In the genomic region with DNA sequence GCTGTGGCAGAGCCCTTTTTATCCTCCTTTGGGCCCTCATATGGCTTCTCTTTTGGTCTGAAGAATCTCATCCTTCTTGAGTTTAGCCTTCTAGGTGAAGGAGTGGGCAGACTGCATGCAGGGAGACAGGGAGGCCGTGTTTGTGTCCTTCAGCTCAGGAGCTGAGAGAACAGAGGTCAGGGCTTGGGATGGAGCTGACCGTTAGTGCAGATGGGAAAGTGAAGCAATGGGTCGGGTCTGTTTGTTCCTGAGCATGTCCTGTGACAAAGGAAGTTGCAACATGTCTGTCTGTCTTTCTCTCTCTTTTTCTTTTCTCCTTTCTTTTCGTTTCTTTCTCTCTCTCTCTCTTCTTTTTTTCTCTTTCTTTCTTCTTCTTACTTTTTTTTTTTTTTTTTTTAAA, we compare ENCODE assay signal across 1 cellular context.
TF ChIP-seq lines count a peak whose summit lies in the region.

No MANE protein-coding gene starts in this region.

TF ChIP-seq in SK-N-SH treated with all-trans-retinoic acid at 6 μM for 48 hours, 23 proteins besides CTCF, POLR2A, EP300 and RAD21 (continued from another document):
- TF ChIP-seq ESRRG (CRISPR knock-in tag; IDR thresholded peaks at IDR 0.05) (no peak), TCF4 (CRISPR knock-in tag; IDR thresholded peaks at IDR 0.05; ENCODE audit: borderline replicate concordance) (no peak), ZFP30 (CRISPR knock-in tag; IDR thresholded peaks at IDR 0.05) (no peak), PPARA (CRISPR knock-in tag; IDR thresholded peaks at IDR 0.05; ENCODE audit: borderline replicate concordance) (no peak), TOX (CRISPR knock-in tag; IDR thresholded peaks at IDR 0.05; ENCODE audit: borderline replicate concordance) (no peak), ZNF565 (CRISPR knock-in tag; conservative IDR thresholded peaks at IDR 0.05; ENCODE audit: low read depth) (no peak), GLIS3 (CRISPR knock-in tag; IDR thresholded peaks at IDR 0.05) (no peak), ZFP3 (CRISPR knock-in tag; IDR thresholded peaks at IDR 0.05) (no peak)
- TF ChIP-seq, protein P1, sequence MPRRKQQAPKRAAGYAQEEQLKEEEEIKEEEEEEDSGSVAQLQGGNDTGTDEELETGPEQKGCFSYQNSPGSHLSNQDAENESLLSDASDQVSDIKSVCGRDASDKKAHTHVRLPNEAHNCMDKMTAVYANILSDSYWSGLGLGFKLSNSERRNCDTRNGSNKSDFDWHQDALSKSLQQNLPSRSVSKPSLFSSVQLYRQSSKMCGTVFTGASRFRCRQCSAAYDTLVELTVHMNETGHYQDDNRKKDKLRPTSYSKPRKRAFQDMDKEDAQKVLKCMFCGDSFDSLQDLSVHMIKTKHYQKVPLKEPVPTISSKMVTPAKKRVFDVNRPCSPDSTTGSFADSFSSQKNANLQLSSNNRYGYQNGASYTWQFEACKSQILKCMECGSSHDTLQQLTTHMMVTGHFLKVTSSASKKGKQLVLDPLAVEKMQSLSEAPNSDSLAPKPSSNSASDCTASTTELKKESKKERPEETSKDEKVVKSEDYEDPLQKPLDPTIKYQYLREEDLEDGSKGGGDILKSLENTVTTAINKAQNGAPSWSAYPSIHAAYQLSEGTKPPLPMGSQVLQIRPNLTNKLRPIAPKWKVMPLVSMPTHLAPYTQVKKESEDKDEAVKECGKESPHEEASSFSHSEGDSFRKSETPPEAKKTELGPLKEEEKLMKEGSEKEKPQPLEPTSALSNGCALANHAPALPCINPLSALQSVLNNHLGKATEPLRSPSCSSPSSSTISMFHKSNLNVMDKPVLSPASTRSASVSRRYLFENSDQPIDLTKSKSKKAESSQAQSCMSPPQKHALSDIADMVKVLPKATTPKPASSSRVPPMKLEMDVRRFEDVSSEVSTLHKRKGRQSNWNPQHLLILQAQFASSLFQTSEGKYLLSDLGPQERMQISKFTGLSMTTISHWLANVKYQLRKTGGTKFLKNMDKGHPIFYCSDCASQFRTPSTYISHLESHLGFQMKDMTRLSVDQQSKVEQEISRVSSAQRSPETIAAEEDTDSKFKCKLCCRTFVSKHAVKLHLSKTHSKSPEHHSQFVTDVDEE (CRISPR knock-in tag; IDR thresholded peaks at IDR 0.05), result no peak
